In the genomic region with DNA sequence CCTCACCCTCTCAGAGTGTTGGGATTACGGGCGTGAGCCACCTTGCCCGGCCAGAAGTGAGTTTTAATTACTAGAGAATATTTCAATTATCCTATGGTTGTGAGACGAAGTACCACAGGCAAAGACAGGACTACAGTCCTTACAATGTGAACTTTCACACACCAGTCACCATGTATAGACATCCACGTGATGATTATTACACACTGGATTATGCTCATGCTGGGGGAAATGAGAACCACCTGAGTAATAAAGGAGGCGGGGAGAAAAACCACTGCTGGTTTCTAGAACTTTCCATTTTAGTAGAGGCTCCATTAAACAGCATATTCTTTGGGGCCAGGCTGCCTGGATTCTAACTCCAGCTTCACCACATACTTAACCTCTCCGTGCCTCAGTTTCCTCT, we compare ENCODE assay signal across 16 cellular contexts. TPM values are rescaled to one million over a fixed set of nuclear protein-coding genes. Genes with fewer than 3 reads are reported as not detected.
"Had no signal": no experiment of that assay in that cellular context is flagged by ENCODE, and none has a peak within 500 bp of the region (broad histone marks: within the 10 kb centered on the region; RNA-seq: fewer than 3 reads in every experiment).

No MANE protein-coding gene starts in this region.

- H3K27ac ChIP-seq: brain microvascular endothelial cell, coronary artery, esophagus muscularis mucosa, tibial nerve, vagina had no signal

- DNase-seq: activated CD4-positive, alpha-beta T cell treated with anti-CD3 and anti-CD28 coated beads, Interleukin-2, amount 50 U/mL, for 1 hour; activated naive CD4-positive, alpha-beta T cell treated with anti-CD3 and anti-CD28 coated beads, Interleukin-2, amount 10 ng/mL, durations not matched to agents 7 days and 5 days; activated naive CD8-positive, alpha-beta T cell treated with anti-CD3 and anti-CD28 coated beads, Interleukin-2, amount 50 U/mL, for 24 hours; anterior cingulate cortex; brain microvascular endothelial cell; occipital lobe; posterior cingulate gyrus; stimulated activated naive CD4-positive, alpha-beta T cell treated with Interleukin-2 at 50 U/mL for 16 hours had no signal

- ATAC-seq: activated naive CD8-positive, alpha-beta T cell treated with anti-CD3 and anti-CD28 coated beads, Interleukin-2, amount 50 U/mL, for 24 hours; WTC11 had no signal

- H3K4me3 Mint-ChIP-seq: activated naive CD4-positive, alpha-beta T cell treated with anti-CD3 and anti-CD28 coated beads, Interleukin-2, amount 10 ng/mL, durations not matched to agents 7 days and 5 days; activated naive CD8-positive, alpha-beta T cell treated with anti-CD3 and anti-CD28 coated beads, Interleukin-2, amount 50 U/mL, for 24 hours; memory B cell; WTC11 had no signal

- H3K27me3 ChIP-seq: brain microvascular endothelial cell, esophagus muscularis mucosa, tibial nerve, vagina had no signal

- H3K9me3 ChIP-seq: vagina had no signal

- H3K4me1 ChIP-seq: esophagus muscularis mucosa, tibial nerve, vagina had no signal

- H3K4me3 ChIP-seq: coronary artery, esophagus muscularis mucosa, tibial nerve, vagina had no signal

- H3K27me3 Mint-ChIP-seq: activated naive CD4-positive, alpha-beta T cell treated with anti-CD3 and anti-CD28 coated beads, Interleukin-2, amount 10 ng/mL, durations not matched to agents 7 days and 5 days; activated naive CD8-positive, alpha-beta T cell treated with anti-CD3 and anti-CD28 coated beads, Interleukin-2, amount 50 U/mL, for 24 hours; memory B cell had no signal

- H3K36me3 ChIP-seq: brain microvascular endothelial cell had no signal

- H3K27ac Mint-ChIP-seq: activated naive CD4-positive, alpha-beta T cell treated with anti-CD3 and anti-CD28 coated beads, Interleukin-2, amount 10 ng/mL, durations not matched to agents 7 days and 5 days; activated naive CD8-positive, alpha-beta T cell treated with anti-CD3 and anti-CD28 coated beads, Interleukin-2, amount 50 U/mL, for 24 hours; activated T-helper 2 cell treated with anti-CD3 and anti-CD28 coated beads, Interferon-gamma antibody, Interleukin-2, Interleukin-4, amounts not matched to agents 10 μg/mL and 5 μg/mL and 100 μg/mL, durations not matched to agents 14 hours and 24 hours and 36 hours; WTC11 had no signal

RNA-seq across cellular contexts. Expression of gene TLR2, which starts 42.5 kb away (rescaled TPM):
- polyA plus RNA-seq: neural cell had no signal
